8 cellular contexts compared by ENCODE assay signal in genomic region chr17:31093866-31094599, GRCh38. TPM values are rescaled to one million over a fixed set of nuclear protein-coding genes. Genes with fewer than 3 reads are reported as not detected.
DNase-seq lines count a peak whose midpoint lies in the region; ATAC-seq and TF ChIP-seq lines count a peak whose summit lies in the region.

No MANE protein-coding gene starts in this region.

- H3K27me3 Mint-ChIP-seq in CD4-positive, alpha-beta T cell: no peaks in the 10 kb centered on the region

- H3K4me3 ChIP-seq in breast epithelium (peak overlapping the region; percentile 87 to 97 (median 88)), mucosa of rectum (ENCODE audit: low read length in 2 of 2) (peak overlapping the region; percentile 72 to 82)

- no peak for TF ChIP-seq CTCF in CD4-positive, alpha-beta T cell (IDR thresholded peaks at IDR 0.05)
- no peak for TF ChIP-seq CTCF in breast epithelium (IDR thresholded peaks at IDR 0.05)

- peak overlapping the region; percentile 65 to 72 for H3K9ac ChIP-seq in mucosa of rectum (ENCODE audit: low read depth in 1 of 2, low read length in 2 of 2)

- H3K36me3 ChIP-seq in breast epithelium: no peaks in the 10 kb centered on the region
- H3K36me3 ChIP-seq in mucosa of rectum (ENCODE audit: control insufficient read depth in 2 of 2, insufficient read depth in 2 of 2, low read length in 2 of 2): no peaks in the 10 kb centered on the region

- peaks cover 3% of the 10 kb centered on the region for H3K36me3 Mint-ChIP-seq in CD4-positive, alpha-beta T cell (ENCODE audit: low read depth)

- H3K9me3 Mint-ChIP-seq in CD4-positive, alpha-beta T cell: no peaks in the 10 kb centered on the region

- POLR2A ChIA-PET in CD4-positive, alpha-beta T cell (lab: Charles Lee): interaction anchor here (0.8 to 1.9 kb wide), 4 partner anchors 85 to 222 kb away, joined by 3 to 5 read pairs (median 4); partner anchors contain the start of gene RNF135

- intact Hi-C loops in CD4-positive, alpha-beta T cell (cut with DNase I, micrococcal nuclease): loop anchor here in 1 of 2 experiments (10.0 kb wide), 1 partner anchor 811 kb away; the partner anchor contains the start of gene UTP6
- intact Hi-C loops in breast epithelium (cut with DNase I; ENCODE audit: low total_unique reads): no loop called here

- H3K4me1 Mint-ChIP-seq in CD4-positive, alpha-beta T cell (ENCODE audit: low read depth): peaks cover 12% of the 10 kb centered on the region

- H3K27me3 ChIP-seq in CD4-positive, alpha-beta T cell (ENCODE audit: control insufficient read depth, insufficient read depth, low read length): no peaks in the 10 kb centered on the region
- H3K27me3 ChIP-seq in breast epithelium (no peaks in the 10 kb centered on the region), mucosa of rectum (ENCODE audit: control insufficient read depth in 2 of 2, insufficient read depth in 2 of 2, low read length in 2 of 2) (no peaks in the 10 kb centered on the region)

- no peak for ATAC-seq in CD4-positive, alpha-beta T cell (ENCODE audit: poor library complexity)
- ATAC-seq in HG03460 (IDR thresholded peaks at IDR 0.05; ENCODE audit: unreplicated experiment): peak; percentile 5
- ATAC-seq in HG02610 (IDR thresholded peaks at IDR 0.05; ENCODE audit: unreplicated experiment): no peak
- no peak for ATAC-seq in GM18520 (IDR thresholded peaks at IDR 0.05; ENCODE audit: unreplicated experiment)
- ATAC-seq in HG03139 (IDR thresholded peaks at IDR 0.05; ENCODE audit: unreplicated experiment): no peak

- H3K27ac ChIP-seq in CD4-positive, alpha-beta T cell (ENCODE audit: low read depth, low read length): peak overlapping the region; percentile 61
- peak overlapping the region; percentile 97 to 98 for H3K27ac ChIP-seq in breast epithelium
- peak overlapping the region; percentile 90 for H3K27ac ChIP-seq in mucosa of rectum (ENCODE audit: low read depth in 2 of 2, low read length in 2 of 2)

- DNase-seq in CD4-positive, alpha-beta T cell: no peak
- DNase-seq in breast epithelium (ENCODE audit: low spot score in 2 of 2): no peak
- DNase-seq in stimulated activated naive CD4-positive, alpha-beta T cell treated with Interleukin-2 at 50 U/mL for 16 hours (lab: John Stamatoyannopoulos, UW): no peak

- H3K4me1 ChIP-seq in breast epithelium (no peaks in the 10 kb centered on the region), mucosa of rectum (ENCODE audit: control insufficient read depth in 2 of 2, insufficient read depth in 2 of 2, low read length in 2 of 2) (peaks cover 7 to 15% of the 10 kb centered on the region in 2 donors)

- H3K4me3 Mint-ChIP-seq in CD4-positive, alpha-beta T cell: peak overlapping the region; percentile 88

- peak overlapping the region; percentile 79 for H3K27ac Mint-ChIP-seq in CD4-positive, alpha-beta T cell

- TF ChIP-seq POLR2A in breast epithelium (IDR thresholded peaks at IDR 0.05): no peak

- CTCF ChIA-PET in CD4-positive, alpha-beta T cell (lab: Charles Lee): interaction anchor here (0.7 kb wide), 1 partner anchor 807 kb away, joined by 5 read pairs; the partner anchor contains the start of gene UTP6

- H3K9me3 ChIP-seq in CD4-positive, alpha-beta T cell (ENCODE audit: control insufficient read depth, low read length): no peaks in the 10 kb centered on the region
- H3K9me3 ChIP-seq in breast epithelium (no peaks in the 10 kb centered on the region), mucosa of rectum (ENCODE audit: control insufficient read depth in 2 of 2, low read length in 2 of 2) (no peaks in the 10 kb centered on the region)

RNA-seq across cellular contexts. Expression of gene NF1, which starts 0.7 kb away (rescaled TPM):
- 10 to 100 TPM; 15.5 to 18.7 TPM for total RNA-seq in CD4-positive, alpha-beta T cell
- 100 to 1,000 TPM in 1 of 3 donors, 10 to 100 TPM in 2; 61.6 to 129 (median 97.7) TPM for total RNA-seq in breast epithelium
